In the genomic region with DNA sequence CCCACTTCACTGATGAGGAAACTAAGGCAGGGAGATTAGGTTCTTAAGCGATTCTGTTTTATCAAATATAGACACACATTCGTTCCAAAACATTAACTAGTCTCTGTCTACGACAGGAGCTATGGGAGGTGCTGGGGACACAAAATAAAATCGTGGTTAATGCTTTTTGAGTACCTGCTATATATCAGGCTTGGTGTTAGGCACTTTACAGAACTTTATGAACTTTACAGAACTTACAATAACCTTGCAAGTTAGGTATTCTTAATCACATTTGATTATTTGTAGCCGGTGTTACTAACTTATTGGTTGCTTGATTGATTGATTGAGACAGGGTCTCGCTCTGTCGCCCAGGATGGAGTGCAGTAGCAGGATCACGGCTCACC, we compare ENCODE assay signal across 8 cellular contexts. TPM values are rescaled to one million over a fixed set of nuclear protein-coding genes. Genes with fewer than 3 reads are reported as not detected.
A peak's percentile ranks its signal among the peaks of the same experiment; 100 is the strongest.
DNase-seq lines count a peak whose midpoint lies in the region; ATAC-seq, FAIRE-seq and TF ChIP-seq lines count a peak whose summit lies in the region.

No MANE protein-coding gene starts in this region.

- no peak for ATAC-seq in GM18867 (IDR thresholded peaks at IDR 0.05; ENCODE audit: unreplicated experiment)

- H3K27ac ChIP-seq in Peyer's patch, result peak overlapping the region in 3 of 4 donors; percentile 88 to 98 (median 94)

- no peak for TF ChIP-seq CTCF in Peyer's patch (IDR thresholded peaks at IDR 0.05)
- TF ChIP-seq CTCF in epithelial cell of proximal tubule (conservative IDR thresholded peaks at IDR 0.05; ENCODE audit: low read depth, low read length), result no peak
- TF ChIP-seq CTCF in retinal pigment epithelial cell (conservative IDR thresholded peaks at IDR 0.05; ENCODE audit: low read depth, low read length), result no peak

- no peaks in the 10 kb centered on the region for H3K9me3 ChIP-seq in Peyer's patch

- TF ChIP-seq POLR2A in Peyer's patch (IDR thresholded peaks at IDR 0.05), result no peak

- H3K4me1 ChIP-seq in Peyer's patch, result peaks cover 0 to 18% (median 4%) of the 10 kb centered on the region in 4 donors

- no peaks in the 10 kb centered on the region for H3K27me3 ChIP-seq in Peyer's patch

- no peak for FAIRE-seq in RCC 7860 (lab: Jason Lieb, UNC)

- DNase-seq in Peyer's patch (no peak), epithelial cell of proximal tubule (ENCODE audit: low read depth) (no peak), retinal pigment epithelial cell (ENCODE audit: low read depth) (no peak), RCC 7860 (ENCODE audit: low spot score) (no peak), germinal center (ENCODE audit: low spot score) (no peak)
- DNase-seq in activated CD4-positive, alpha-beta T cell treated with anti-CD3 and anti-CD28 coated beads for 4 hours, result no peak

- peak overlapping the region; percentile 36; the same call in 1 of the 2 replicates for H3K4me3 ChIP-seq in GM08714 (ENCODE audit: low read length)
- H3K4me3 ChIP-seq in Peyer's patch, result peak overlapping the region in 3 of 4 donors; percentile 64 to 98 (median 92)
- peak overlapping the region; percentile 85 for H3K4me3 ChIP-seq in epithelial cell of proximal tubule (ENCODE audit: low read depth, low read length)
- H3K4me3 ChIP-seq in retinal pigment epithelial cell (ENCODE audit: low read length), result peak overlapping the region; percentile 32

- peaks cover 0 to 12% (median 0%) of the 10 kb centered on the region in 3 donors for H3K36me3 ChIP-seq in Peyer's patch

RNA-seq across cellular contexts. Expression of a gene that starts 0.5 kb away (rescaled TPM):
- total RNA-seq in Peyer's patch (10 to 100 TPM; 22.4 to 39.7 (median 29.6) TPM), epithelial cell of proximal tubule (18.3 and 25.8 TPM in 2 replicates)

RNA-seq across cellular contexts. Expression of a gene that starts 40.2 kb away (rescaled TPM):
- 10 to 100 TPM; 12.4 to 25.6 (median 15.1) TPM for total RNA-seq in Peyer's patch
- total RNA-seq in epithelial cell of proximal tubule, result 13.1 and 20.3 TPM in 2 replicates

Comparison
In these comparisons a context has a peak if more than half of its experiments do, and no peak if none do; other contexts are left out.
1. H3K4me3 ChIP-seq: peak in every context shown above with its lines; median percentile 92 in Peyer's patch; 85 in epithelial cell of proximal tubule; 36 in GM08714; 32 in retinal pigment epithelial cell.